In the genomic region with DNA sequence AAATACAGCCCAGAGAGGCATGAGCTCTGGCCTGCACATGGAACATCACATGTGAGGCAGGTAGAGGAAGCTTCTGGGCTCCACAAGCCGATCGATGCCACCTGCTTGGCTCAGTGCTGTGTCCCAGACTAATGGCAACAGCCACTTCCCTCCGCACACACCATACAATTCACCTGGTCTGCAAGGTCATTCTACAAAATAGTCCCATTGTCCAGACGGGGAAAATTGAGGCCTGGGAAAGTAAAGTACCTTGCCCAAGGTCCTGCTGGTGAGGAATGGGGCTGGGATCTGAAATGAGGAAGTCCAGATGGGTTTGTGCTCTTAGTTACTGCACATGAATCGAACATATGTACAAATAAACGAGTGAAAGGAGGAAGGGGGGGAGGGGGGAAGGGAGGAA, we compare ENCODE assay signal across 1 cellular context.
TF ChIP-seq lines count a peak whose summit lies in the region.

No MANE protein-coding gene starts in this region.

TF ChIP-seq in K562, 482 proteins besides CTCF, POLR2A, EP300 and RAD21 (continued from another document):
- TF ChIP-seq HDAC2 (IDR thresholded peaks at IDR 0.05) (0 out of 2 replicates have a peak, but pooled peaks have one; percentile 21), ESRRA (IDR thresholded peaks at IDR 0.05; ENCODE audit: borderline replicate concordance, low read depth) (peak; percentile 80), FOXP1 (CRISPR knock-in tag; IDR thresholded peaks at IDR 0.05) (no peak), PHTF2 (CRISPR knock-in tag; IDR thresholded peaks at IDR 0.05) (no peak), SMARCA5 (IDR thresholded peaks at IDR 0.05) (peak; percentile 86; the same call in 1 of the 2 replicates), KDM1A (IDR thresholded peaks at IDR 0.05) (peak; percentile 47 to 74), ETS2 (tag; IDR thresholded peaks at IDR 0.05; ENCODE audit: borderline replicate concordance, poor library complexity, severe bottlenecking) (no peak), NFIX (CRISPR knock-in tag; IDR thresholded peaks at IDR 0.05; ENCODE audit: low read depth) (no peak), ZNF253 (CRISPR knock-in tag; conservative IDR thresholded peaks at IDR 0.05) (no peak), ZNF174 (CRISPR knock-in tag; IDR thresholded peaks at IDR 0.05) (no peak), MTF1 (CRISPR knock-in tag; IDR thresholded peaks at IDR 0.05; ENCODE audit: borderline replicate concordance) (no peak), SMAD2 (IDR thresholded peaks at IDR 0.05; ENCODE audit: low read depth, low read length) (no peak), ZNF134 (CRISPR knock-in tag; conservative IDR thresholded peaks at IDR 0.05) (no peak), IFI16 (CRISPR knock-in tag; IDR thresholded peaks at IDR 0.05) (no peak), ZNF766 (CRISPR knock-in tag; conservative IDR thresholded peaks at IDR 0.05) (no peak), SAFB (IDR thresholded peaks at IDR 0.05; ENCODE audit: borderline replicate concordance, low read depth, low read length) (no peak)
- TF ChIP-seq, protein P1, sequence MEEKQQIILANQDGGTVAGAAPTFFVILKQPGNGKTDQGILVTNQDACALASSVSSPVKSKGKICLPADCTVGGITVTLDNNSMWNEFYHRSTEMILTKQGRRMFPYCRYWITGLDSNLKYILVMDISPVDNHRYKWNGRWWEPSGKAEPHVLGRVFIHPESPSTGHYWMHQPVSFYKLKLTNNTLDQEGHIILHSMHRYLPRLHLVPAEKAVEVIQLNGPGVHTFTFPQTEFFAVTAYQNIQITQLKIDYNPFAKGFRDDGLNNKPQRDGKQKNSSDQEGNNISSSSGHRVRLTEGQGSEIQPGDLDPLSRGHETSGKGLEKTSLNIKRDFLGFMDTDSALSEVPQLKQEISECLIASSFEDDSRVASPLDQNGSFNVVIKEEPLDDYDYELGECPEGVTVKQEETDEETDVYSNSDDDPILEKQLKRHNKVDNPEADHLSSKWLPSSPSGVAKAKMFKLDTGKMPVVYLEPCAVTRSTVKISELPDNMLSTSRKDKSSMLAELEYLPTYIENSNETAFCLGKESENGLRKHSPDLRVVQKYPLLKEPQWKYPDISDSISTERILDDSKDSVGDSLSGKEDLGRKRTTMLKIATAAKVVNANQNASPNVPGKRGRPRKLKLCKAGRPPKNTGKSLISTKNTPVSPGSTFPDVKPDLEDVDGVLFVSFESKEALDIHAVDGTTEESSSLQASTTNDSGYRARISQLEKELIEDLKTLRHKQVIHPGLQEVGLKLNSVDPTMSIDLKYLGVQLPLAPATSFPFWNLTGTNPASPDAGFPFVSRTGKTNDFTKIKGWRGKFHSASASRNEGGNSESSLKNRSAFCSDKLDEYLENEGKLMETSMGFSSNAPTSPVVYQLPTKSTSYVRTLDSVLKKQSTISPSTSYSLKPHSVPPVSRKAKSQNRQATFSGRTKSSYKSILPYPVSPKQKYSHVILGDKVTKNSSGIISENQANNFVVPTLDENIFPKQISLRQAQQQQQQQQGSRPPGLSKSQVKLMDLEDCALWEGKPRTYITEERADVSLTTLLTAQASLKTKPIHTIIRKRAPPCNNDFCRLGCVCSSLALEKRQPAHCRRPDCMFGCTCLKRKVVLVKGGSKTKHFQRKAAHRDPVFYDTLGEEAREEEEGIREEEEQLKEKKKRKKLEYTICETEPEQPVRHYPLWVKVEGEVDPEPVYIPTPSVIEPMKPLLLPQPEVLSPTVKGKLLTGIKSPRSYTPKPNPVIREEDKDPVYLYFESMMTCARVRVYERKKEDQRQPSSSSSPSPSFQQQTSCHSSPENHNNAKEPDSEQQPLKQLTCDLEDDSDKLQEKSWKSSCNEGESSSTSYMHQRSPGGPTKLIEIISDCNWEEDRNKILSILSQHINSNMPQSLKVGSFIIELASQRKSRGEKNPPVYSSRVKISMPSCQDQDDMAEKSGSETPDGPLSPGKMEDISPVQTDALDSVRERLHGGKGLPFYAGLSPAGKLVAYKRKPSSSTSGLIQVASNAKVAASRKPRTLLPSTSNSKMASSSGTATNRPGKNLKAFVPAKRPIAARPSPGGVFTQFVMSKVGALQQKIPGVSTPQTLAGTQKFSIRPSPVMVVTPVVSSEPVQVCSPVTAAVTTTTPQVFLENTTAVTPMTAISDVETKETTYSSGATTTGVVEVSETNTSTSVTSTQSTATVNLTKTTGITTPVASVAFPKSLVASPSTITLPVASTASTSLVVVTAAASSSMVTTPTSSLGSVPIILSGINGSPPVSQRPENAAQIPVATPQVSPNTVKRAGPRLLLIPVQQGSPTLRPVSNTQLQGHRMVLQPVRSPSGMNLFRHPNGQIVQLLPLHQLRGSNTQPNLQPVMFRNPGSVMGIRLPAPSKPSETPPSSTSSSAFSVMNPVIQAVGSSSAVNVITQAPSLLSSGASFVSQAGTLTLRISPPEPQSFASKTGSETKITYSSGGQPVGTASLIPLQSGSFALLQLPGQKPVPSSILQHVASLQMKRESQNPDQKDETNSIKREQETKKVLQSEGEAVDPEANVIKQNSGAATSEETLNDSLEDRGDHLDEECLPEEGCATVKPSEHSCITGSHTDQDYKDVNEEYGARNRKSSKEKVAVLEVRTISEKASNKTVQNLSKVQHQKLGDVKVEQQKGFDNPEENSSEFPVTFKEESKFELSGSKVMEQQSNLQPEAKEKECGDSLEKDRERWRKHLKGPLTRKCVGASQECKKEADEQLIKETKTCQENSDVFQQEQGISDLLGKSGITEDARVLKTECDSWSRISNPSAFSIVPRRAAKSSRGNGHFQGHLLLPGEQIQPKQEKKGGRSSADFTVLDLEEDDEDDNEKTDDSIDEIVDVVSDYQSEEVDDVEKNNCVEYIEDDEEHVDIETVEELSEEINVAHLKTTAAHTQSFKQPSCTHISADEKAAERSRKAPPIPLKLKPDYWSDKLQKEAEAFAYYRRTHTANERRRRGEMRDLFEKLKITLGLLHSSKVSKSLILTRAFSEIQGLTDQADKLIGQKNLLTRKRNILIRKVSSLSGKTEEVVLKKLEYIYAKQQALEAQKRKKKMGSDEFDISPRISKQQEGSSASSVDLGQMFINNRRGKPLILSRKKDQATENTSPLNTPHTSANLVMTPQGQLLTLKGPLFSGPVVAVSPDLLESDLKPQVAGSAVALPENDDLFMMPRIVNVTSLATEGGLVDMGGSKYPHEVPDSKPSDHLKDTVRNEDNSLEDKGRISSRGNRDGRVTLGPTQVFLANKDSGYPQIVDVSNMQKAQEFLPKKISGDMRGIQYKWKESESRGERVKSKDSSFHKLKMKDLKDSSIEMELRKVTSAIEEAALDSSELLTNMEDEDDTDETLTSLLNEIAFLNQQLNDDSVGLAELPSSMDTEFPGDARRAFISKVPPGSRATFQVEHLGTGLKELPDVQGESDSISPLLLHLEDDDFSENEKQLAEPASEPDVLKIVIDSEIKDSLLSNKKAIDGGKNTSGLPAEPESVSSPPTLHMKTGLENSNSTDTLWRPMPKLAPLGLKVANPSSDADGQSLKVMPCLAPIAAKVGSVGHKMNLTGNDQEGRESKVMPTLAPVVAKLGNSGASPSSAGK (IDR thresholded peaks at IDR 0.05) = no peak
- TF ChIP-seq, protein P2, sequence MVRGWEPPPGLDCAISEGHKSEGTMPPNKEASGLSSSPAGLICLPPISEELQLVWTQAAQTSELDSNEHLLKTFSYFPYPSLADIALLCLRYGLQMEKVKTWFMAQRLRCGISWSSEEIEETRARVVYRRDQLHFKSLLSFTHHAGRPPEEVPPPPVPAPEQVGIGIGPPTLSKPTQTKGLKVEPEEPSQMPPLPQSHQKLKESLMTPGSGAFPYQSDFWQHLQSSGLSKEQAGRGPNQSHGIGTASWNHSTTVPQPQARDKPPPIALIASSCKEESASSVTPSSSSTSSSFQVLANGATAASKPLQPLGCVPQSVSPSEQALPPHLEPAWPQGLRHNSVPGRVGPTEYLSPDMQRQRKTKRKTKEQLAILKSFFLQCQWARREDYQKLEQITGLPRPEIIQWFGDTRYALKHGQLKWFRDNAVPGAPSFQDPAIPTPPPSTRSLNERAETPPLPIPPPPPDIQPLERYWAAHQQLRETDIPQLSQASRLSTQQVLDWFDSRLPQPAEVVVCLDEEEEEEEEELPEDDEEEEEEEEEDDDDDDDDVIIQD (CRISPR knock-in tag; IDR thresholded peaks at IDR 0.05) = no peak
- TF ChIP-seq, protein P3, sequence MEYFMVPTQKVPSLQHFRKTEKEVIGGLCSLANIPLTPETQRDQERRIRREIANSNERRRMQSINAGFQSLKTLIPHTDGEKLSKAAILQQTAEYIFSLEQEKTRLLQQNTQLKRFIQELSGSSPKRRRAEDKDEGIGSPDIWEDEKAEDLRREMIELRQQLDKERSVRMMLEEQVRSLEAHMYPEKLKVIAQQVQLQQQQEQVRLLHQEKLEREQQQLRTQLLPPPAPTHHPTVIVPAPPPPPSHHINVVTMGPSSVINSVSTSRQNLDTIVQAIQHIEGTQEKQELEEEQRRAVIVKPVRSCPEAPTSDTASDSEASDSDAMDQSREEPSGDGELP (CRISPR knock-in tag; IDR thresholded peaks at IDR 0.05; ENCODE audit: borderline replicate concordance) = no peak
- TF ChIP-seq, protein P4, sequence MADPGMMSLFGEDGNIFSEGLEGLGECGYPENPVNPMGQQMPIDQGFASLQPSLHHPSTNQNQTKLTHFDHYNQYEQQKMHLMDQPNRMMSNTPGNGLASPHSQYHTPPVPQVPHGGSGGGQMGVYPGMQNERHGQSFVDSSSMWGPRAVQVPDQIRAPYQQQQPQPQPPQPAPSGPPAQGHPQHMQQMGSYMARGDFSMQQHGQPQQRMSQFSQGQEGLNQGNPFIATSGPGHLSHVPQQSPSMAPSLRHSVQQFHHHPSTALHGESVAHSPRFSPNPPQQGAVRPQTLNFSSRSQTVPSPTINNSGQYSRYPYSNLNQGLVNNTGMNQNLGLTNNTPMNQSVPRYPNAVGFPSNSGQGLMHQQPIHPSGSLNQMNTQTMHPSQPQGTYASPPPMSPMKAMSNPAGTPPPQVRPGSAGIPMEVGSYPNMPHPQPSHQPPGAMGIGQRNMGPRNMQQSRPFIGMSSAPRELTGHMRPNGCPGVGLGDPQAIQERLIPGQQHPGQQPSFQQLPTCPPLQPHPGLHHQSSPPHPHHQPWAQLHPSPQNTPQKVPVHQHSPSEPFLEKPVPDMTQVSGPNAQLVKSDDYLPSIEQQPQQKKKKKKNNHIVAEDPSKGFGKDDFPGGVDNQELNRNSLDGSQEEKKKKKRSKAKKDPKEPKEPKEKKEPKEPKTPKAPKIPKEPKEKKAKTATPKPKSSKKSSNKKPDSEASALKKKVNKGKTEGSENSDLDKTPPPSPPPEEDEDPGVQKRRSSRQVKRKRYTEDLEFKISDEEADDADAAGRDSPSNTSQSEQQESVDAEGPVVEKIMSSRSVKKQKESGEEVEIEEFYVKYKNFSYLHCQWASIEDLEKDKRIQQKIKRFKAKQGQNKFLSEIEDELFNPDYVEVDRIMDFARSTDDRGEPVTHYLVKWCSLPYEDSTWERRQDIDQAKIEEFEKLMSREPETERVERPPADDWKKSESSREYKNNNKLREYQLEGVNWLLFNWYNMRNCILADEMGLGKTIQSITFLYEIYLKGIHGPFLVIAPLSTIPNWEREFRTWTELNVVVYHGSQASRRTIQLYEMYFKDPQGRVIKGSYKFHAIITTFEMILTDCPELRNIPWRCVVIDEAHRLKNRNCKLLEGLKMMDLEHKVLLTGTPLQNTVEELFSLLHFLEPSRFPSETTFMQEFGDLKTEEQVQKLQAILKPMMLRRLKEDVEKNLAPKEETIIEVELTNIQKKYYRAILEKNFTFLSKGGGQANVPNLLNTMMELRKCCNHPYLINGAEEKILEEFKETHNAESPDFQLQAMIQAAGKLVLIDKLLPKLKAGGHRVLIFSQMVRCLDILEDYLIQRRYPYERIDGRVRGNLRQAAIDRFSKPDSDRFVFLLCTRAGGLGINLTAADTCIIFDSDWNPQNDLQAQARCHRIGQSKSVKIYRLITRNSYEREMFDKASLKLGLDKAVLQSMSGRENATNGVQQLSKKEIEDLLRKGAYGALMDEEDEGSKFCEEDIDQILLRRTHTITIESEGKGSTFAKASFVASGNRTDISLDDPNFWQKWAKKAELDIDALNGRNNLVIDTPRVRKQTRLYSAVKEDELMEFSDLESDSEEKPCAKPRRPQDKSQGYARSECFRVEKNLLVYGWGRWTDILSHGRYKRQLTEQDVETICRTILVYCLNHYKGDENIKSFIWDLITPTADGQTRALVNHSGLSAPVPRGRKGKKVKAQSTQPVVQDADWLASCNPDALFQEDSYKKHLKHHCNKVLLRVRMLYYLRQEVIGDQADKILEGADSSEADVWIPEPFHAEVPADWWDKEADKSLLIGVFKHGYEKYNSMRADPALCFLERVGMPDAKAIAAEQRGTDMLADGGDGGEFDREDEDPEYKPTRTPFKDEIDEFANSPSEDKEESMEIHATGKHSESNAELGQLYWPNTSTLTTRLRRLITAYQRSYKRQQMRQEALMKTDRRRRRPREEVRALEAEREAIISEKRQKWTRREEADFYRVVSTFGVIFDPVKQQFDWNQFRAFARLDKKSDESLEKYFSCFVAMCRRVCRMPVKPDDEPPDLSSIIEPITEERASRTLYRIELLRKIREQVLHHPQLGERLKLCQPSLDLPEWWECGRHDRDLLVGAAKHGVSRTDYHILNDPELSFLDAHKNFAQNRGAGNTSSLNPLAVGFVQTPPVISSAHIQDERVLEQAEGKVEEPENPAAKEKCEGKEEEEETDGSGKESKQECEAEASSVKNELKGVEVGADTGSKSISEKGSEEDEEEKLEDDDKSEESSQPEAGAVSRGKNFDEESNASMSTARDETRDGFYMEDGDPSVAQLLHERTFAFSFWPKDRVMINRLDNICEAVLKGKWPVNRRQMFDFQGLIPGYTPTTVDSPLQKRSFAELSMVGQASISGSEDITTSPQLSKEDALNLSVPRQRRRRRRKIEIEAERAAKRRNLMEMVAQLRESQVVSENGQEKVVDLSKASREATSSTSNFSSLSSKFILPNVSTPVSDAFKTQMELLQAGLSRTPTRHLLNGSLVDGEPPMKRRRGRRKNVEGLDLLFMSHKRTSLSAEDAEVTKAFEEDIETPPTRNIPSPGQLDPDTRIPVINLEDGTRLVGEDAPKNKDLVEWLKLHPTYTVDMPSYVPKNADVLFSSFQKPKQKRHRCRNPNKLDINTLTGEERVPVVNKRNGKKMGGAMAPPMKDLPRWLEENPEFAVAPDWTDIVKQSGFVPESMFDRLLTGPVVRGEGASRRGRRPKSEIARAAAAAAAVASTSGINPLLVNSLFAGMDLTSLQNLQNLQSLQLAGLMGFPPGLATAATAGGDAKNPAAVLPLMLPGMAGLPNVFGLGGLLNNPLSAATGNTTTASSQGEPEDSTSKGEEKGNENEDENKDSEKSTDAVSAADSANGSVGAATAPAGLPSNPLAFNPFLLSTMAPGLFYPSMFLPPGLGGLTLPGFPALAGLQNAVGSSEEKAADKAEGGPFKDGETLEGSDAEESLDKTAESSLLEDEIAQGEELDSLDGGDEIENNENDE (IDR thresholded peaks at IDR 0.05; ENCODE audit: low read depth, low read length) = no peak
